14 cellular contexts compared by ENCODE assay signal in the genomic region with DNA sequence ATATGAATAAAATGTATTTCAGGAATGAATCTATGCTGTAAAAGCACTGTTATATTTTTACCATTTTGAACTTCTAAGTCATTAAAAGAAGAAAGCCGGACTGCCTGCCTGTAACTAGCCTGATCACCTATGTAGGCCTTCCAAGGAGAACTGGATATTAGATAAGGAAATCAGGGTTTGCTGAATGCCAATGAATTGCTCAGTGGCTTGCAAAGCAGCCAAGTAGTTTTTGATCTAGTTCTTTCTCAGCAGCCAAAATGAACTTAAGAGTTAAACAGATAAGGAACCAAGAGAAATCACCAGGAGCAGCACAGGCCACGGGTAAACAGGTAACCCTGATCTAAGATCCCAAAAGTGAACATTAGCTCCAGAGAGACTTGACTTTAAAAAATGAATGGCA. TPM values are rescaled to one million over a fixed set of nuclear protein-coding genes. Genes with fewer than 3 reads are reported as not detected.
A peak's percentile ranks its signal among the peaks of the same experiment; 100 is the strongest.
DNase-seq lines count a peak whose midpoint lies in the region; ATAC-seq, FAIRE-seq and TF ChIP-seq lines count a peak whose summit lies in the region.
"Had no signal": no experiment of that assay in that cellular context is flagged by ENCODE, and none has a peak within 500 bp of the region (broad histone marks: within the 10 kb centered on the region; RNA-seq: fewer than 3 reads in every experiment).

No MANE protein-coding gene starts in this region.

- H3K4me3 Mint-ChIP-seq in neural crest cell = peak overlapping the region; percentile 68
- H3K4me3 Mint-ChIP-seq: B cell had no signal

- H2AFZ ChIP-seq in PC-9 = no peak overlapping the region
- no peak overlapping the region for H2AFZ ChIP-seq in endothelial cell of umbilical vein (ENCODE audit: low read depth, low read length)

- H3K9me2 ChIP-seq in PC-9 (ENCODE audit: insufficient read depth) = no peaks in the 10 kb centered on the region

- H3K27ac ChIP-seq in PC-9 (peak overlapping the region; percentile 17; the same call in 1 of the 2 replicates), endothelial cell of umbilical vein (ENCODE audit: insufficient read depth, low read depth, low read length) (no peak overlapping the region)

- H3F3A ChIP-seq in PC-9 (ENCODE audit: insufficient read depth, low read depth) = peaks cover 56% of the 10 kb centered on the region

- TF ChIP-seq CTCF in PC-9 (conservative IDR thresholded peaks at IDR 0.05) = no peak
- TF ChIP-seq CTCF in endothelial cell of umbilical vein (IDR thresholded peaks at IDR 0.05; ENCODE audit: extremely low read depth in 1 of 2, insufficient read depth in 1 of 2, low read depth in 1 of 2, low read length in 2 of 2) = no peak
- no peak for TF ChIP-seq CTCF in neural crest cell (conservative IDR thresholded peaks at IDR 0.05)

- peak overlapping the region; percentile 67 for H3K4me2 ChIP-seq in PC-9
- H3K4me2 ChIP-seq in endothelial cell of umbilical vein (ENCODE audit: insufficient read depth, low read length) = peak overlapping the region; percentile 36

- no peaks in the 10 kb centered on the region for H4K20me1 ChIP-seq in PC-9 (ENCODE audit: insufficient read depth)
- peaks cover 2% of the 10 kb centered on the region for H4K20me1 ChIP-seq in endothelial cell of umbilical vein (replicated peaks; ENCODE audit: control insufficient read depth, extremely low read depth, insufficient read depth, low read length)

- H3K27me3 Mint-ChIP-seq in neural crest cell (ENCODE audit: low read depth) = no peaks in the 10 kb centered on the region
- H3K27me3 Mint-ChIP-seq: B cell had no signal

- H3K4me1 ChIP-seq in PC-9 (replicated peaks; ENCODE audit: insufficient read depth) (peaks cover 76% of the 10 kb centered on the region), endothelial cell of umbilical vein (ENCODE audit: control insufficient read depth, extremely low read depth, insufficient read depth, low read length) (peaks cover 63% of the 10 kb centered on the region)

- H3K9ac ChIP-seq in endothelial cell of umbilical vein (replicated peaks; ENCODE audit: extremely low read depth, insufficient read depth, low read length) = no peak overlapping the region

- TF ChIP-seq POLR2A in endothelial cell of umbilical vein (IDR thresholded peaks at IDR 0.05; ENCODE audit: low read depth, low read length) = no peak

- H3K36me3 ChIP-seq in PC-9 (ENCODE audit: low read depth) (peaks cover 27% of the 10 kb centered on the region), endothelial cell of umbilical vein (ENCODE audit: control insufficient read depth in 2 of 2, extremely low read depth in 1 of 2, insufficient read depth in 2 of 2, low read length in 2 of 2) (peaks cover 0 to 8% of the 10 kb centered on the region in 2 experiments)

- POLR2A ChIA-PET in PC-9 (lab: Charles Lee; ENCODE audit: unreplicated experiment) (interaction anchor here (0.7 kb wide), 1 partner anchor 246 kb away, joined by 8 read pairs; no protein-coding TSS in a partner anchor), endothelial cell of umbilical vein (lab: Charles Lee) (no interaction called here)

- CTCF ChIA-PET in PC-9 (lab: Charles Lee) (no interaction called here), endothelial cell of umbilical vein (lab: Charles Lee) (interaction anchor here (1.5 kb wide), 1 partner anchor 8 kb away, joined by 3 read pairs; no protein-coding TSS in a partner anchor)

- FAIRE-seq in endothelial cell of umbilical vein (lab: Jason Lieb, UNC) = no peak

- H3K36me3 Mint-ChIP-seq in neural crest cell (ENCODE audit: low read depth) = peaks cover 13% of the 10 kb centered on the region

- no peaks in the 10 kb centered on the region for H3K27me3 ChIP-seq in PC-9 (ENCODE audit: insufficient read depth, low read depth)
- H3K27me3 ChIP-seq in endothelial cell of umbilical vein (ENCODE audit: control insufficient read depth in 2 of 2, insufficient read depth in 2 of 2, low read length in 2 of 2) = no peaks in the 10 kb centered on the region
- H3K27me3 ChIP-seq: tibial nerve had no signal

- no TSS peak for BruUV-seq in PC-9 (replicated peaks; lab: Mats Ljungman, UMichigan)
- no TSS peak for BruUV-seq in endothelial cell of umbilical vein (replicated peaks; lab: Mats Ljungman, UMichigan)

- H3K4me3 ChIP-seq in PC-9 (no peak overlapping the region), endothelial cell of umbilical vein (replicated peaks in 1 of 3; ENCODE audit: insufficient read depth in 1 of 3, low read depth in 1 of 3, low read length in 3 of 3) (no peak overlapping the region)
- H3K4me3 ChIP-seq: tibial nerve had no signal

- in situ Hi-C loops in ACHN (cut with HindIII; ENCODE audit: low pct_ligation_motif_present, low pct_unique_long_range_greater_than_20kb, low sequenced_read_pairs) = no loop called here

- no peak for ATAC-seq in GM21381 (IDR thresholded peaks at IDR 0.05; ENCODE audit: unreplicated experiment)

- no peaks in the 10 kb centered on the region for H3K9me3 Mint-ChIP-seq in neural crest cell

- dilution Hi-C loops in endothelial cell of umbilical vein (cut with MboI; ENCODE audit: extremely low pct_ligation_motif_present, low sequenced_read_pairs) = no loop called here

- H3K79me2 ChIP-seq in PC-9 (ENCODE audit: low read depth) (peaks cover 69% of the 10 kb centered on the region), endothelial cell of umbilical vein (ENCODE audit: control insufficient read depth, insufficient read depth, low read length) (peaks cover 70% of the 10 kb centered on the region)

- DNase-seq in ACHN (peak; percentile 10), PC-9 (no peak), endothelial cell of umbilical vein (ENCODE audit: low read depth, low spot score) (no peak), neural crest cell (ENCODE audit: low read depth, low spot score) (no peak), epidermal melanocyte (ENCODE audit: insufficient read length, low spot score) (no peak)
- no peak for DNase-seq in activated effector memory CD4-positive, alpha-beta T cell treated with anti-CD3 and anti-CD28 coated beads, Interleukin-2, amount 50 U/mL, for 16 hours
- no peak for DNase-seq in activated naive CD4-positive, alpha-beta T cell treated with anti-CD3 and anti-CD28 coated beads, Interleukin-2, amount 50 U/mL, for 16 hours
- DNase-seq: aorta; effector CD4-positive, alpha-beta T cell; glutamatergic neuron; NCI-H1694 treated with DMSO at 0.1 percent for 48 hours had no signal

- H3K4me1 Mint-ChIP-seq in neural crest cell = peaks cover 44% of the 10 kb centered on the region

- H3K9me1 ChIP-seq in endothelial cell of umbilical vein (replicated peaks; ENCODE audit: control insufficient read depth, extremely low read depth, insufficient read depth, low read length) = no peaks in the 10 kb centered on the region

- intact Hi-C loops in PC-9 (cut with micrococcal nuclease; ENCODE audit: unreplicated experiment) (no loop called here), endothelial cell of umbilical vein (cut with micrococcal nuclease) (no loop called here)

- H3K9me3 ChIP-seq in PC-9 (ENCODE audit: insufficient read depth, low read depth) = peaks cover 5% of the 10 kb centered on the region
- H3K9me3 ChIP-seq in endothelial cell of umbilical vein (replicated peaks; ENCODE audit: control insufficient read depth, insufficient read depth, low read length) = no peaks in the 10 kb centered on the region
- H3K9me3 ChIP-seq: tibial nerve had no signal

- no peak overlapping the region for H3K27ac Mint-ChIP-seq in neural crest cell (ENCODE audit: unreplicated experiment)
- H3K27ac Mint-ChIP-seq: B cell had no signal

TF ChIP-seq in endothelial cell of umbilical vein, 7 proteins besides CTCF, POLR2A, EP300 and RAD21:
- no peak for TF ChIP-seq POLR2AphosphoS5 (IDR thresholded peaks at IDR 0.05; ENCODE audit: insufficient read depth, low read depth, low read length)
- no peak for TF ChIP-seq EZH2 (IDR thresholded peaks at IDR 0.05; ENCODE audit: borderline replicate concordance, low read depth, low read length, severe bottlenecking)
- TF ChIP-seq MYC (IDR thresholded peaks at IDR 0.05; ENCODE audit: low read depth, low read length) = no peak
- TF ChIP-seq JUN (IDR thresholded peaks at IDR 0.05; ENCODE audit: borderline replicate concordance, insufficient read depth, insufficient read length, low read depth) = no peak
- TF ChIP-seq GATA2 (IDR thresholded peaks at IDR 0.05; ENCODE audit: insufficient read depth, insufficient read length, low read depth, low read length) = no peak
- TF ChIP-seq FOS (IDR thresholded peaks at IDR 0.05; ENCODE audit: borderline replicate concordance, insufficient read depth, low read length) = no peak
- TF ChIP-seq, protein P1, sequence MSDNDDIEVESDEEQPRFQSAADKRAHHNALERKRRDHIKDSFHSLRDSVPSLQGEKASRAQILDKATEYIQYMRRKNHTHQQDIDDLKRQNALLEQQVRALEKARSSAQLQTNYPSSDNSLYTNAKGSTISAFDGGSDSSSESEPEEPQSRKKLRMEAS (IDR thresholded peaks at IDR 0.05; ENCODE audit: insufficient read depth, insufficient read length) = no peak
TF ChIP-seq in endothelial cell of umbilical vein: peak in this region for 0.

RNA-seq across cellular contexts. Expression of a gene that starts 3.3 kb away (rescaled TPM):
- total RNA-seq in PC-9 (2021) (177 and 230 TPM in 2 replicates), endothelial cell of umbilical vein (528 and 529 TPM in 2 replicates), neural crest cell (143 and 153 TPM in 2 replicates)
- polyA plus RNA-seq in endothelial cell of umbilical vein = 446 and 450 TPM in 2 replicates
- polyA plus RNA-seq in endothelial cell of umbilical vein (2011; cell fraction: cytosol; rRNA removed) = 470 and 496 TPM in 2 replicates
- 367 and 450 TPM in 2 replicates for polyA plus RNA-seq in endothelial cell of umbilical vein (2011; cell fraction: nucleus; rRNA removed)
- 465 and 669 TPM in 2 replicates for polyA plus RNA-seq in endothelial cell of umbilical vein (2012)
- polyA minus RNA-seq in endothelial cell of umbilical vein = 237 and 262 TPM in 2 replicates
- 217 TPM for polyA minus RNA-seq in endothelial cell of umbilical vein (2011; cell fraction: cytosol; rRNA and poly(A)+ RNA removed)
- 153 and 177 TPM in 2 replicates for polyA minus RNA-seq in endothelial cell of umbilical vein (2011; cell fraction: nucleus; rRNA and poly(A)+ RNA removed)
